27 cellular contexts compared by ENCODE assay signal in genomic region chr2:207655000-207655399, GRCh38.
"Had no signal": no experiment of that assay in that cellular context is flagged by ENCODE, and none has a peak within 500 bp of the region (broad histone marks: within the 10 kb centered on the region; RNA-seq: fewer than 3 reads in every experiment).

No MANE protein-coding gene starts in this region.

- ATAC-seq: activated CD4-positive, alpha-beta T cell treated with anti-CD3 and anti-CD28 coated beads for 36 hours; activated T-cell treated with anti-CD3 and anti-CD28 coated beads, Interleukin-2, amount 50 U/mL, for 72 hours; body of pancreas; gastroesophageal sphincter; left colon; natural killer cell; psoas muscle had no signal

- H3K9ac ChIP-seq: neural progenitor cell, parathyroid adenoma had no signal

- H2AFZ ChIP-seq: hepatocyte, neural progenitor cell, parathyroid adenoma had no signal

- DNase-seq: activated CD4-positive, alpha-beta T cell treated with anti-CD3 and anti-CD28 coated beads for 36 hours; activated CD4-positive, alpha-beta T cell treated with anti-CD3 and anti-CD28 coated beads, Interleukin-2, amount 50 U/mL, for 4 hours; activated CD4-positive, CD25-positive, alpha-beta regulatory T cell; activated naive CD4-positive, alpha-beta T cell; activated T-cell treated with anti-CD3 and anti-CD28 coated beads for 4 hours; activated T-cell treated with anti-CD3 and anti-CD28 coated beads, Interleukin-2, amount 50 U/mL, for 72 hours; aorta; body of pancreas; colonic mucosa; effector memory CD4-positive, alpha-beta T cell; erythroblast; left colon; mesenchymal stem cell; natural killer cell; occipital lobe; psoas muscle; stimulated activated CD4-positive, alpha-beta T cell treated with anti-CD3 and anti-CD28 coated beads, Interleukin-15, amount 100 ng/mL, for 24 hours; stimulated activated CD4-positive, alpha-beta T cell treated with anti-CD3 and anti-CD28 coated beads, Interleukin-2, amount 100 ng/mL, for 24 hours; stimulated activated naive CD4-positive, alpha-beta T cell; tibial artery had no signal

- H3K4me2 ChIP-seq: hepatocyte, neural progenitor cell had no signal

- H3K27ac ChIP-seq: body of pancreas, colonic mucosa, gastroesophageal sphincter, hepatocyte, neural progenitor cell, parathyroid adenoma, psoas muscle, right atrium auricular region, suprapubic skin, tibial artery had no signal

- FAIRE-seq: keratinocyte had no signal

- H3K79me2 ChIP-seq: hepatocyte, parathyroid adenoma had no signal

- H3K36me3 ChIP-seq: colonic mucosa, gastroesophageal sphincter, neural progenitor cell, right atrium auricular region, suprapubic skin, tibial artery had no signal

- H3K9me3 ChIP-seq: body of pancreas, colonic mucosa, gastroesophageal sphincter, psoas muscle, right atrium auricular region, suprapubic skin, tibial artery had no signal

- H3K4me1 ChIP-seq: body of pancreas, colonic mucosa, gastroesophageal sphincter, neural progenitor cell, parathyroid adenoma, psoas muscle, right atrium auricular region, suprapubic skin, tibial artery had no signal

- H3K4me3 ChIP-seq: body of pancreas, colonic mucosa, gastroesophageal sphincter, hepatocyte, neural progenitor cell, psoas muscle, right atrium auricular region, suprapubic skin, tibial artery had no signal

- H3K27me3 ChIP-seq: body of pancreas, colonic mucosa, gastroesophageal sphincter, hepatocyte, neural progenitor cell, right atrium auricular region, suprapubic skin, tibial artery had no signal
